Comparison of ENCODE assay signal across 8 cellular contexts in the genomic region with DNA sequence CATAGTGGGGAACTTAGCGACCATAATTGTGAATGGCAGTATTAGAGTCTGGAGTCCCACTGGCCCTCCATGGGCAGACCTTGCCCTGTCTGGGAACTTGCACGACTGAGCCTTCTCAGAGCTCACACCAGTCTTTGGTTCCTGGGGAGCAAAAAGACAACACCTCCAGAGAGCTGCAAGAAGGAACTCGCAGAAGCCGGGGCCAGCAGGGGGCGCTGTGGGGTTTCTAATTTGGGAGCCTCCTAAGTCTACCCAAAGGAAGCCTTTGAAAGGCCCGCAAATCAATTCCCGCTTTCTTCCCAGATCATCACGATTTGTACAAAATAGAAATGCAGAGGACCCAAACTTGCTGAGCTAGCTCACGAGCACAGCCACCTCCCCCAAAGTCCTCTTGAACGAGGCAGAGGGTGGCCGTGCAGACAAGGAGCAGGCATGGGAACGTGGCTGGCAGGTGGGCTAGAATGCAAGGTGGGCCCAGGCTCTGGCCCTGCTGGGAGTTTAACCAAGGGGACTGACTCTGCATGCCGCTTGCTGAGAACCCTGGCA. TPM values are rescaled to one million over a fixed set of nuclear protein-coding genes. Genes with fewer than 3 reads are reported as not detected.
DNase-seq lines count a peak whose midpoint lies in the region; ATAC-seq and TF ChIP-seq lines count a peak whose summit lies in the region.

No MANE protein-coding gene starts in this region.

- H3K4me2 ChIP-seq in hepatocyte = no peak overlapping the region

- no peak for ATAC-seq in GM18520 (IDR thresholded peaks at IDR 0.05; ENCODE audit: unreplicated experiment)

- no peaks in the 10 kb centered on the region for H4K20me1 ChIP-seq in hepatocyte (ENCODE audit: insufficient read depth, poor library complexity, severe bottlenecking)

- H3K4me3 ChIP-seq in hepatocyte (no peak overlapping the region), sigmoid colon (no peak overlapping the region)

- H3K27me3 ChIP-seq in hepatocyte (peaks cover 3% of the 10 kb centered on the region), sigmoid colon (peaks cover 0 to 17% (median 9%) of the 10 kb centered on the region in 3 donors)

- intact Hi-C loops in sigmoid colon (cut with DNase I) = no loop called here

- H3K36me3 ChIP-seq in hepatocyte (replicated peaks; ENCODE audit: insufficient read depth, low read depth) = no peaks in the 10 kb centered on the region
- H3K36me3 ChIP-seq in sigmoid colon = no peaks in the 10 kb centered on the region

- H3K9me2 ChIP-seq in hepatocyte (replicated peaks; ENCODE audit: insufficient read depth) = no peaks in the 10 kb centered on the region

- TF ChIP-seq CTCF in GM10248 (IDR thresholded peaks at IDR 0.05; ENCODE audit: control extremely low read depth, extremely low read depth, low read depth, missing control alignments) = peak; percentile 68
- TF ChIP-seq CTCF in hepatocyte (IDR thresholded peaks at IDR 0.05; ENCODE audit: poor library complexity) = peak; percentile 78
- TF ChIP-seq CTCF in sigmoid colon (IDR thresholded peaks at IDR 0.05) = peak in 3 of 4 experiments; percentile 15 to 44 (median 31)

- WGBS in hepatocyte (ENCODE audit: low lambda C conversion rate, missing lambda C conversion rate) = 14% methylated on average over 13 of the region's 13 CpGs
- 13 to 14% methylated on average over 13 of the region's 13 CpGs for WGBS in sigmoid colon, 2 donors

- DNase-seq in GM10248 (ENCODE audit: extremely low spot score) (peak; percentile 75), NCI-H1092 (lab: John Stamatoyannopoulos, UW) (peak; percentile 66), SW 1271 (lab: John Stamatoyannopoulos, UW) (peak; percentile 26 to 50), amygdala (lab: John Stamatoyannopoulos, UW) (peak; percentile 11 to 94 (median 61)), hepatocyte (ENCODE audit: low spot score) (peak; percentile 84), sigmoid colon (peak; percentile 75), dedifferentiated amniotic fluid mesenchymal stem cell (ENCODE audit: extremely low spot score) (no peak)

- no peaks in the 10 kb centered on the region for H3K79me2 ChIP-seq in hepatocyte

- POLR2A ChIA-PET in GM10248 (lab: Yijun Ruan, JAX) = no interaction called here

- CTCF ChIA-PET in GM10248 (lab: Yijun Ruan, JAX) = interaction anchor here (0.6 to 5.4 kb wide), 24 partner anchors 8 to 1431 kb away, joined by 3 to 41 read pairs (median 4); no protein-coding TSS in a partner anchor

- H2AFZ ChIP-seq in hepatocyte = no peak overlapping the region

- H3K9me3 ChIP-seq in hepatocyte (ENCODE audit: low read depth) = no peaks in the 10 kb centered on the region
- no peaks in the 10 kb centered on the region for H3K9me3 ChIP-seq in sigmoid colon

- TF ChIP-seq EP300 in sigmoid colon (IDR thresholded peaks at IDR 0.05) = no peak

- H3K27ac ChIP-seq in hepatocyte (no peak overlapping the region), sigmoid colon (no peak overlapping the region)

- H3K4me1 ChIP-seq in hepatocyte (ENCODE audit: insufficient read depth) (no peaks in the 10 kb centered on the region), sigmoid colon (no peaks in the 10 kb centered on the region)

- no peak for TF ChIP-seq POLR2A in sigmoid colon (IDR thresholded peaks at IDR 0.05)

RNA-seq across cellular contexts. Expression of a gene that starts 46.3 kb away (rescaled TPM):
- total RNA-seq in hepatocyte = 32.6 and 68.0 TPM in 2 replicates
- 41.9 and 46.3 TPM in 2 replicates for polyA plus RNA-seq in hepatocyte
- 100 to 1,000 TPM in 2 of 4 donors, 10 to 100 TPM in 2; 40.7 to 134 (median 97.2) TPM for total RNA-seq in sigmoid colon
- 10 to 100 TPM in 1 of 3 donors, 1 to 10 TPM in 2; 6.6 to 14.5 (median 7.9) TPM for polyA plus RNA-seq in sigmoid colon
